ENCODE assay signal across 8 cellular contexts in genomic region chr1:93079685-93080141, GRCh38.
DNase-seq lines count a peak whose midpoint lies in the region; ATAC-seq, FAIRE-seq and TF ChIP-seq lines count a peak whose summit lies in the region.

No MANE protein-coding gene starts in this region.

- DNase-seq in HFF-Myc (ENCODE audit: extremely low read depth, low read depth) (no peak), T-helper 1 cell (peak in 4 of 5 donors; percentile 9 to 14 (median 12)), cerebellar cortex (ENCODE audit: low spot score) (peak; percentile 52), D721Med (ENCODE audit: insufficient read length, low spot score) (no peak)
- DNase-seq in stimulated activated CD4-positive, alpha-beta T cell treated with anti-CD3 and anti-CD28 coated beads, Interleukin-4, amount 100 ng/mL, for 24 hours: peak; percentile 30

- no peaks in the 10 kb centered on the region for H3K27me3 ChIP-seq in BLaER1 treated with 17β-estradiol and CSF1 and Interleukin-3, amounts not matched to agents 10 nM and 100 nM
- no peaks in the 10 kb centered on the region for H3K27me3 ChIP-seq in layer of hippocampus (ENCODE audit: control insufficient read depth, insufficient read depth, low read length)

- H3K4me3 ChIP-seq in BLaER1 treated with 17β-estradiol and CSF1 and Interleukin-3, amounts not matched to agents 10 nM and 100 nM: peak overlapping the region; percentile 74 to 95 (median 90)
- peak overlapping the region; percentile 98 for H3K4me3 ChIP-seq in HFF-Myc (replicated peaks; ENCODE audit: low read depth, low read length)

- peaks cover 0 to 25% (median 22%) of the 10 kb centered on the region in 11 experiments; a peak in 20 of 22 replicates for H3K9me3 ChIP-seq in BLaER1 treated with 17β-estradiol and CSF1 and Interleukin-3, amounts not matched to agents 10 nM and 100 nM (replicated peaks in 1 of 11)

- ATAC-seq in HG02678 (IDR thresholded peaks at IDR 0.05; ENCODE audit: unreplicated experiment): no peak

- H3K4me1 ChIP-seq in BLaER1 treated with 17β-estradiol and CSF1 and Interleukin-3, amounts not matched to agents 10 nM and 100 nM: peaks cover 27 to 72% (median 48%) of the 10 kb centered on the region in 10 experiments

- H3K4me2 ChIP-seq in BLaER1 treated with 17β-estradiol and CSF1 and Interleukin-3, amounts not matched to agents 10 nM and 100 nM: peak overlapping the region; percentile 46 to 95 (median 84)

- peak overlapping the region; percentile 84 to 99 (median 97) for H3K9ac ChIP-seq in BLaER1 treated with 17β-estradiol and CSF1 and Interleukin-3, amounts not matched to agents 10 nM and 100 nM

- no peak for TF ChIP-seq CTCF in HFF-Myc (IDR thresholded peaks at IDR 0.05; ENCODE audit: low read depth, low read length, missing control alignments)
- no peak for TF ChIP-seq CTCF in D721Med (IDR thresholded peaks at IDR 0.05; ENCODE audit: insufficient read depth, missing control alignments)

- H4K20me1 ChIP-seq in BLaER1 treated with 17β-estradiol and CSF1 and Interleukin-3, amounts not matched to agents 10 nM and 100 nM: peaks cover 29 to 50% (median 44%) of the 10 kb centered on the region in 11 experiments

- peaks cover 7 to 28% (median 27%) of the 10 kb centered on the region in 11 experiments; a peak in 21 of 22 replicates for H3K36me3 ChIP-seq in BLaER1 treated with 17β-estradiol and CSF1 and Interleukin-3, amounts not matched to agents 10 nM and 100 nM

- no peak for FAIRE-seq in D721Med (lab: Jason Lieb, UNC)

- peak overlapping the region; percentile 87 to 100 (median 98) for H3K27ac ChIP-seq in BLaER1 treated with 17β-estradiol and CSF1 and Interleukin-3, amounts not matched to agents 10 nM and 100 nM
- H3K27ac ChIP-seq in layer of hippocampus (ENCODE audit: low read depth, low read length): peak overlapping the region; percentile 84

Comparison
In these comparisons a context has a peak if more than half of its experiments do, and no peak if none do; other contexts are left out.
1. DNase-seq: peak in T-helper 1 cell (4 of 5), cerebellar cortex (single experiment) and stimulated activated CD4-positive, alpha-beta T cell treated with anti-CD3 and anti-CD28 coated beads, Interleukin-4, amount 100 ng/mL, for 24 hours (single experiment); none in HFF-Myc (single experiment) and D721Med (single experiment).